Comparison of ENCODE assay signal across 24 cellular contexts in the genomic region with DNA sequence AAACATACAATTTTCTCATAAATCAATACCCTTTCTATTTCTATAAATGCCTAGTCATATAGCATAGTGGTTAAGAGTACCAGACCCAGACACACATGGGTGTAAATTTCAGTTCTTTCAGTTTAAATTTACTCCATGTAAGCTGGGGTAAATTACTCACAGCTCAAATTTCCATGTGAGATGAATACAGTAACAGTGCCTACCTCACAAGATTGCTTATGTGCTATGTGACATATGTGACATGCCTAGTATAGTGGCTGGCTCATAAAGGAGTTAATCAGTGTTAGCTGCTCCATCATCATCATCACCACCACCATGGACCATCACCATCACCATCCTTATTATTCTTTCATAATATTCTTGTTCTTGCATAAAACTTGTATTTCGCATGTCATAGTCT. TPM values are rescaled to one million over a fixed set of nuclear protein-coding genes. Genes with fewer than 3 reads are reported as not detected.
DNase-seq lines count a peak whose midpoint lies in the region; ATAC-seq, FAIRE-seq and TF ChIP-seq lines count a peak whose summit lies in the region.
"Had no signal": no experiment of that assay in that cellular context is flagged by ENCODE, and none has a peak within 500 bp of the region (broad histone marks: within the 10 kb centered on the region; RNA-seq: fewer than 3 reads in every experiment).

No MANE protein-coding gene starts in this region.

- H3K4me3 ChIP-seq in H1 (ENCODE audit: extremely low read depth in 1 of 4, insufficient read depth in 2 of 4, low read depth in 3 of 4, low read length in 4 of 4), result no peak overlapping the region
- H3K4me3 ChIP-seq: GM23248 had no signal

- no peak overlapping the region for H4K91ac ChIP-seq in H1 (replicated peaks; ENCODE audit: insufficient read length, low read length)

- H3K18ac ChIP-seq in H1 (ENCODE audit: extremely low read depth, low read length), result no peak overlapping the region

- WGBS in H1 (ENCODE audit: extremely low coverage in 1 of 2, insufficient coverage in 1 of 2, insufficient read length in 1 of 2, insufficient replicate concordance in 2 of 2, low coverage in 1 of 2, low lambda C conversion rate in 2 of 2, missing lambda C conversion rate in 1 of 2), 2 experiments, result 83% methylated on average over 1 of the region's 1 CpG; no CpG with 5 or more reads in 1 of the 2 experiments

- no peaks in the 10 kb centered on the region for H4K20me1 ChIP-seq in H1 (replicated peaks in 1 of 2; ENCODE audit: control insufficient read depth in 1 of 2, insufficient read depth in 2 of 2, low read length in 2 of 2)

- no peaks in the 10 kb centered on the region for H3K4me1 Mint-ChIP-seq in activated T-helper 17 cell treated with anti-CD3 and anti-CD28 coated beads, Interleukin-2, amount 50 U/mL, for 72 hours
- no peaks in the 10 kb centered on the region for H3K4me1 Mint-ChIP-seq in stimulated activated naive CD8-positive, alpha-beta T cell treated with anti-CD3 and anti-CD28 coated beads, Interleukin-15, amount 100 ng/mL, for 72 hours

- H3K4me3 Mint-ChIP-seq in activated T-helper 17 cell treated with anti-CD3 and anti-CD28 coated beads, Interleukin-2, amount 50 U/mL, for 72 hours, result no peak overlapping the region
- H3K4me3 Mint-ChIP-seq in stimulated activated naive CD8-positive, alpha-beta T cell treated with anti-CD3 and anti-CD28 coated beads, Interleukin-15, amount 100 ng/mL, for 72 hours, result no peak overlapping the region
- H3K4me3 Mint-ChIP-seq: CD4-positive, CD25-positive, alpha-beta regulatory T cell had no signal

- H3K9me3 ChIP-seq in H1 (ENCODE audit: insufficient read depth in 2 of 2, low read depth in 1 of 2, low read length in 1 of 2), result no peaks in the 10 kb centered on the region
- H3K9me3 ChIP-seq: SK-N-SH had no signal

- no peak overlapping the region for H3K9ac ChIP-seq in H1 (replicated peaks in 1 of 4; ENCODE audit: extremely low read depth in 1 of 4, low read depth in 3 of 4, low read length in 3 of 4)
- H3K9ac ChIP-seq: GM23248, SK-N-SH had no signal

- peaks cover 0 to 3% (median 0%) of the 10 kb centered on the region in 4 experiments; a peak in 2 of 7 replicates for H3K4me1 ChIP-seq in H1 (replicated peaks in 1 of 4; ENCODE audit: control insufficient read depth in 3 of 4, insufficient read depth in 4 of 4, low read length in 3 of 4)

- ATAC-seq in activated naive CD4-positive, alpha-beta T cell treated with anti-CD3 and anti-CD28 coated beads, Interleukin-2, amount 50 U/mL, for 72 hours, result peak; percentile 54 to 94
- ATAC-seq in activated T-helper 17 cell treated with anti-CD3 and anti-CD28 coated beads, Interleukin-2, amount 50 U/mL, for 72 hours (replicated peaks), result peak; percentile 62
- peak; percentile 67 for ATAC-seq in stimulated activated naive CD8-positive, alpha-beta T cell treated with anti-CD3 and anti-CD28 coated beads, Interleukin-15, amount 100 ng/mL, for 72 hours
- ATAC-seq in GM21390 (IDR thresholded peaks at IDR 0.05; ENCODE audit: unreplicated experiment), result no peak
- ATAC-seq: Panc1 had no signal

- H3K4me2 ChIP-seq in H1 (ENCODE audit: insufficient read depth in 1 of 2, low read depth in 2 of 2, low read length in 2 of 2), result no peak overlapping the region
- H3K4me2 ChIP-seq: SK-N-SH had no signal

- TF ChIP-seq EP300 in H1 (IDR thresholded peaks at IDR 0.05; ENCODE audit: borderline replicate concordance in 1 of 2, low read depth in 2 of 2, low read length in 2 of 2), result no peak

- H2BK120ac ChIP-seq in H1 (replicated peaks; ENCODE audit: low read depth, low read length), result no peak overlapping the region

- H2BK15ac ChIP-seq in H1 (ENCODE audit: low read length), result no peak overlapping the region

- no peaks in the 10 kb centered on the region for H3K79me2 ChIP-seq in H1 (ENCODE audit: control insufficient read depth in 1 of 2, insufficient read depth in 2 of 2, low read length in 2 of 2)

- CTCF ChIA-PET in H1 (lab: Charles Lee; ENCODE audit: partially characterized antibody), result interaction anchor here (1.0 kb wide), 1 partner anchor 67 kb away, joined by 4 read pairs; no protein-coding TSS in a partner anchor

- no peak overlapping the region for H3K4ac ChIP-seq in H1 (replicated peaks; ENCODE audit: insufficient read length, low read depth, low read length)

- H3K23ac ChIP-seq in H1 (ENCODE audit: insufficient read length), result no peak overlapping the region

- no peak overlapping the region for H2BK5ac ChIP-seq in H1 (ENCODE audit: low read depth, low read length)

- H3K9me3 Mint-ChIP-seq in activated naive CD4-positive, alpha-beta T cell treated with anti-CD3 and anti-CD28 coated beads, Interleukin-2, amount 50 U/mL, for 72 hours, result no peaks in the 10 kb centered on the region
- no peaks in the 10 kb centered on the region for H3K9me3 Mint-ChIP-seq in activated T-helper 17 cell treated with anti-CD3 and anti-CD28 coated beads, Interleukin-2, amount 50 U/mL, for 72 hours
- H3K9me3 Mint-ChIP-seq in stimulated activated naive CD8-positive, alpha-beta T cell treated with anti-CD3 and anti-CD28 coated beads, Interleukin-15, amount 100 ng/mL, for 72 hours, result peaks cover 0 to 2% of the 10 kb centered on the region in 2 donors
- H3K9me3 Mint-ChIP-seq: CD4-positive, CD25-positive, alpha-beta regulatory T cell had no signal

- no peak for TF ChIP-seq POLR2A in H1 (IDR thresholded peaks at IDR 0.05; ENCODE audit: control extremely low read depth in 1 of 2, low read depth in 2 of 2, low read length in 2 of 2)

- H4K5ac ChIP-seq in H1 (ENCODE audit: insufficient read length, low read depth, low read length), result no peak overlapping the region

- no peak for TF ChIP-seq RAD21 in H1 (IDR thresholded peaks at IDR 0.05 in 1 of 2, conservative IDR thresholded peaks at IDR 0.05 in 1 of 2; ENCODE audit: low read depth in 2 of 2, low read length in 2 of 2)

- DNase-seq in activated naive CD4-positive, alpha-beta T cell treated with anti-CD3 and anti-CD28 coated beads, Interleukin-2, amount 50 U/mL, for 72 hours (ENCODE audit: low spot score in 2 of 2), result no peak
- DNase-seq in activated naive CD4-positive, alpha-beta T cell treated with anti-CD3 and anti-CD28 coated beads, Interleukin-2, amount 50 U/mL, for 16 hours, result no peak
- no peak for DNase-seq in H1 (ENCODE audit: low read depth in 1 of 2, low spot score in 2 of 2)
- DNase-seq in stimulated activated naive CD8-positive, alpha-beta T cell treated with anti-CD3 and anti-CD28 coated beads, Interleukin-15, amount 100 ng/mL, for 72 hours, result no peak
- no peak for DNase-seq in NCI-H2171 treated with DMSO at 0.1 percent for 48 hours (lab: John Stamatoyannopoulos, UW)
- DNase-seq: CD4-positive, CD25-positive, alpha-beta regulatory T cell; EL; GM23248; HCEC 1CT; KBM-7; NCI-H1092; NCI-H1436 treated with DMSO at 0.1 percent for 48 hours; NCI-H2029 treated with DMSO at 0.1 percent for 48 hours; NCI-H345; NCI-H524; NCI-H774; NK-92 treated with Interleukin-12 subunit alpha and Interleukin-12 subunit beta, amount 100 ng/mL, for 24 hours; SIG-M5; SK-N-SH had no signal

- peaks cover 33% of the 10 kb centered on the region in 2 donors for H3K36me3 Mint-ChIP-seq in activated naive CD4-positive, alpha-beta T cell treated with anti-CD3 and anti-CD28 coated beads, Interleukin-2, amount 50 U/mL, for 72 hours
- peaks cover 96% of the 10 kb centered on the region for H3K36me3 Mint-ChIP-seq in activated T-helper 17 cell treated with anti-CD3 and anti-CD28 coated beads, Interleukin-2, amount 50 U/mL, for 72 hours (ENCODE audit: low read depth)

- H3K27ac Mint-ChIP-seq in activated naive CD4-positive, alpha-beta T cell treated with anti-CD3 and anti-CD28 coated beads, Interleukin-2, amount 50 U/mL, for 72 hours, result peak overlapping the region in 1 of 2 donors; percentile 91
- peak overlapping the region; percentile 81 for H3K27ac Mint-ChIP-seq in activated T-helper 17 cell treated with anti-CD3 and anti-CD28 coated beads, Interleukin-2, amount 50 U/mL, for 72 hours
- no peak overlapping the region for H3K27ac Mint-ChIP-seq in stimulated activated naive CD8-positive, alpha-beta T cell treated with anti-CD3 and anti-CD28 coated beads, Interleukin-15, amount 100 ng/mL, for 72 hours

- no peaks in the 10 kb centered on the region for H3K27me3 ChIP-seq in H1 (replicated peaks in 1 of 4; ENCODE audit: control insufficient read depth in 3 of 4, extremely low read depth in 1 of 4, insufficient read depth in 3 of 4, low read length in 3 of 4)

- H3K27ac ChIP-seq in H1 (ENCODE audit: low read depth, low read length), result no peak overlapping the region
- H3K27ac ChIP-seq: GM23248, HL-60 had no signal

- no peak overlapping the region for H2BK12ac ChIP-seq in H1 (ENCODE audit: low read depth, low read length)

- H3K79me1 ChIP-seq in H1 (ENCODE audit: low read depth, low read length), result no peaks in the 10 kb centered on the region

- H2BK20ac ChIP-seq in H1 (ENCODE audit: low read length), result no peak overlapping the region

- no peak overlapping the region for H2AK5ac ChIP-seq in H1 (ENCODE audit: low read depth, low read length)

- H3K14ac ChIP-seq in H1 (ENCODE audit: insufficient read length), result no peak overlapping the region

- no peak overlapping the region for H2AFZ ChIP-seq in H1 (ENCODE audit: low read length)
- H2AFZ ChIP-seq: GM23248 had no signal

- POLR2A ChIA-PET in H1 (lab: Charles Lee; ENCODE audit: partially characterized antibody), result no interaction called here

- H3K56ac ChIP-seq in H1 (replicated peaks; ENCODE audit: insufficient read length, low read depth, low read length), result no peak overlapping the region

- no peak for TF ChIP-seq CTCF in H1 (IDR thresholded peaks at IDR 0.05; ENCODE audit: control extremely low read depth in 1 of 3, insufficient read depth in 1 of 3, low read depth in 1 of 3, low read length in 3 of 3)

- FAIRE-seq in H1 (lab: Jason Lieb, UNC), result peak; percentile 19

- no peaks in the 10 kb centered on the region for H3K36me3 ChIP-seq in H1 (ENCODE audit: control insufficient read depth in 2 of 4, insufficient read depth in 4 of 4, low read length in 3 of 4)

- no peaks in the 10 kb centered on the region; the same call in 1 of the 2 replicates for H3K23me2 ChIP-seq in H1 (ENCODE audit: low read depth, low read length)

- no peaks in the 10 kb centered on the region for H3K27me3 Mint-ChIP-seq in activated T-helper 17 cell treated with anti-CD3 and anti-CD28 coated beads, Interleukin-2, amount 50 U/mL, for 72 hours
- no peaks in the 10 kb centered on the region for H3K27me3 Mint-ChIP-seq in stimulated activated naive CD8-positive, alpha-beta T cell treated with anti-CD3 and anti-CD28 coated beads, Interleukin-15, amount 100 ng/mL, for 72 hours
- H3K27me3 Mint-ChIP-seq: CD4-positive, CD25-positive, alpha-beta regulatory T cell had no signal

- no peak overlapping the region for H4K8ac ChIP-seq in H1 (ENCODE audit: extremely low read depth, insufficient read depth, low read length)

RNA-seq across cellular contexts. Expression of gene LY75, which starts 45.0 kb away (rescaled TPM):
- total RNA-seq in activated naive CD4-positive, alpha-beta T cell treated with anti-CD3 and anti-CD28 coated beads, Interleukin-2, amount 50 U/mL, for 72 hours, result 10 to 100 TPM; 20.4 to 35.1 TPM
- total RNA-seq in activated T-helper 17 cell treated with anti-CD3 and anti-CD28 coated beads, Interleukin-2, amount 50 U/mL, for 72 hours, result 10 to 100 TPM; 31.3 to 32.2 TPM
- total RNA-seq in H1 (2021; fragmentation: NEBNext Ultra II Directional; extraction: Animal tissue kit (Norgen Biotek cat#: 25700)), result 4.2 and 5.5 TPM in 2 replicates
- polyA plus RNA-seq in H1 (2011; rRNA removed), result 2.7 TPM in 2 replicates
- polyA plus RNA-seq in H1 (2011; cell fraction: cytosol; rRNA removed), result 2.6 TPM
- polyA plus RNA-seq in H1 (2011; cell fraction: nucleus; rRNA removed), result 3.5 TPM
- 1.6 to 2.6 TPM (median 2.3 TPM) in 4 replicates for polyA plus RNA-seq in H1 (2012, experiment 1 of 2)
- 0.20 TPM for polyA plus RNA-seq in H1 (2012, experiment 2 of 2)
- 5.0 TPM for polyA plus RNA-seq in H1 (2013, experiment 1 of 2)
- 4.7 TPM for polyA plus RNA-seq in H1 (2013, experiment 2 of 2)
- 6.5 and 8.1 TPM in 2 replicates for polyA minus RNA-seq in H1 (2011; rRNA and poly(A)+ RNA removed)
- polyA minus RNA-seq in H1 (2011; cell fraction: cytosol; rRNA and poly(A)+ RNA removed), result 2.7 TPM
- polyA minus RNA-seq in H1 (2011; cell fraction: nucleus; rRNA and poly(A)+ RNA removed), result 14.5 TPM
- total RNA-seq: A673 had no signal
- polyA plus RNA-seq: SK-N-SH had no signal
